8 cellular contexts compared by ENCODE assay signal in genomic region chr20:371755-372542, GRCh38. TPM values are rescaled to one million over a fixed set of nuclear protein-coding genes. Genes with fewer than 3 reads are reported as not detected.
DNase-seq lines count a peak whose midpoint lies in the region; ATAC-seq and TF ChIP-seq lines count a peak whose summit lies in the region.

No MANE protein-coding gene starts in this region.

- no peaks in the 10 kb centered on the region for H3K36me3 ChIP-seq in mucosa of descending colon (ENCODE audit: low read depth)

- no peaks in the 10 kb centered on the region for H3K9me3 ChIP-seq in mucosa of descending colon

- no peaks in the 10 kb centered on the region for H3K36me3 Mint-ChIP-seq in chondrocyte (ENCODE audit: low read depth)

- peaks cover 41% of the 10 kb centered on the region for H3K4me1 Mint-ChIP-seq in chondrocyte (ENCODE audit: low read depth)

- H3K4me3 ChIP-seq in mucosa of descending colon: no peak overlapping the region

- intact Hi-C loops in mucosa of descending colon (cut with DNase I, micrococcal nuclease): no loop called here

- peaks cover 7% of the 10 kb centered on the region for H3K4me1 ChIP-seq in mucosa of descending colon (ENCODE audit: low read depth)

- no peak overlapping the region for H3K4me3 Mint-ChIP-seq in chondrocyte (ENCODE audit: unreplicated experiment)

- H3K27me3 Mint-ChIP-seq in chondrocyte (ENCODE audit: low read depth): no peaks in the 10 kb centered on the region

- peak; percentile 96 for DNase-seq in EL
- DNase-seq in NCI-H2107 (lab: John Stamatoyannopoulos, UW): peak; percentile 5
- DNase-seq in chondrocyte (ENCODE audit: low spot score): no peak
- DNase-seq in mucosa of descending colon: peak; percentile 21 to 62 (median 44)
- no peak for DNase-seq in NCI-H1048 (lab: John Stamatoyannopoulos, UW)
- no peak for DNase-seq in central memory CD4-positive, alpha-beta T cell
- DNase-seq in stimulated activated CD4-positive, alpha-beta T cell treated with anti-CD3 and anti-CD28 coated beads, Interleukin-2, amount 100 ng/mL, for 24 hours: no peak

- ATAC-seq in mucosa of descending colon (peak; percentile 50), HG02642 (IDR thresholded peaks at IDR 0.05; ENCODE audit: poor library complexity, unreplicated experiment) (no peak)

- TF ChIP-seq CTCF in chondrocyte (IDR thresholded peaks at IDR 0.05) (no peak), mucosa of descending colon (IDR thresholded peaks at IDR 0.05) (no peak)

- peak overlapping the region; percentile 96 for H3K27ac Mint-ChIP-seq in chondrocyte (ENCODE audit: unreplicated experiment)

- no peaks in the 10 kb centered on the region for H3K9me3 Mint-ChIP-seq in chondrocyte (ENCODE audit: low read depth)

RNA-seq across cellular contexts. Expression of gene TRIB3, which starts 8.6 kb away (rescaled TPM):
- total RNA-seq in chondrocyte (7.0 to 141 TPM (median 137 TPM) in 3 replicates), mucosa of descending colon (1 to 10 TPM; 1.4 to 7.4 (median 3.4) TPM)

RNA-seq across cellular contexts. Expression of gene NRSN2, which starts 25.0 kb away (rescaled TPM):
- total RNA-seq in chondrocyte (72.1 to 77.1 TPM (median 73.2 TPM) in 3 replicates), mucosa of descending colon (10 to 100 TPM in 2 of 3 donors, 1 to 10 TPM in 1; 8.7 to 21.1 (median 13.1) TPM)

RNA-seq across cellular contexts. Expression of gene RBCK1, which starts 36.1 kb away (rescaled TPM):
- 84.1 to 95.5 TPM (median 94.3 TPM) in 3 replicates for total RNA-seq in chondrocyte
- total RNA-seq in mucosa of descending colon: 100 to 1,000 TPM in 2 of 3 donors, 10 to 100 TPM in 1; 97.5 to 124 (median 117) TPM

RNA-seq across cellular contexts. Expression of gene SOX12, which starts 46.6 kb away (rescaled TPM):
- 34.3 to 40.4 TPM (median 39.6 TPM) in 3 replicates for total RNA-seq in chondrocyte
- total RNA-seq in mucosa of descending colon: 10 to 100 TPM in 1 of 3 donors, 1 to 10 TPM in 2; 3.9 to 24.0 (median 4.5) TPM

Comparison
In these comparisons a context has a peak if more than half of its experiments do, and no peak if none do; other contexts are left out.
1. DNase-seq: peak in EL (single experiment), NCI-H2107 (single experiment) and mucosa of descending colon (3 of 3); none in chondrocyte (single experiment), NCI-H1048 (single experiment), central memory CD4-positive, alpha-beta T cell (single experiment) and stimulated activated CD4-positive, alpha-beta T cell treated with anti-CD3 and anti-CD28 coated beads, Interleukin-2, amount 100 ng/mL, for 24 hours (0 of 2).